Comparison of ENCODE assay signal across 8 cellular contexts in genomic region chr19:4183967-4184717, GRCh38. TPM values are rescaled to one million over a fixed set of nuclear protein-coding genes. Genes with fewer than 3 reads are reported as not detected.
DNase-seq lines count a peak whose midpoint lies in the region; ATAC-seq, FAIRE-seq and TF ChIP-seq lines count a peak whose summit lies in the region.

No MANE protein-coding gene starts in this region.

- H3K4me2 ChIP-seq in astrocyte (ENCODE audit: low read length) = no peak overlapping the region

- H3K36me3 Mint-ChIP-seq in activated CD8-positive, alpha-beta memory T cell treated with anti-CD3 and anti-CD28 coated beads, Interleukin-2, amount 10 ng/mL, durations not matched to agents 7 days and 5 days = peaks cover 9% of the 10 kb centered on the region
- peaks cover 2% of the 10 kb centered on the region for H3K36me3 Mint-ChIP-seq in astrocyte (ENCODE audit: low read depth, unreplicated experiment)
- peaks cover 18% of the 10 kb centered on the region for H3K36me3 Mint-ChIP-seq in stimulated activated memory B cell treated with anti-CD40 and anti-IgM and Interleukin-4, amounts not matched to agents 10 μg/mL and 1 μg/mL and 100 μg/mL, for 72 hours

- no peaks in the 10 kb centered on the region for H3K27me3 ChIP-seq in astrocyte (ENCODE audit: insufficient read depth, low read length)

- no peak overlapping the region for H3K9ac ChIP-seq in astrocyte (ENCODE audit: low read length)

- no peak overlapping the region for H3K27ac Mint-ChIP-seq in activated CD8-positive, alpha-beta memory T cell treated with anti-CD3 and anti-CD28 coated beads, Interleukin-2, amount 10 ng/mL, durations not matched to agents 7 days and 5 days
- no peak overlapping the region for H3K27ac Mint-ChIP-seq in astrocyte (ENCODE audit: unreplicated experiment)
- no peak overlapping the region for H3K27ac Mint-ChIP-seq in stimulated activated memory B cell treated with anti-CD40 and anti-IgM and Interleukin-4, amounts not matched to agents 10 μg/mL and 1 μg/mL and 100 μg/mL, for 72 hours

- DNase-seq in activated CD8-positive, alpha-beta memory T cell treated with anti-CD3 and anti-CD28 coated beads, Interleukin-2, amount 10 ng/mL, durations not matched to agents 7 days and 5 days = no peak
- DNase-seq in activated CD8-positive, alpha-beta memory T cell treated with anti-CD3 and anti-CD28 coated beads for 24 hours = no peak
- DNase-seq in NCI-H2196 (lab: John Stamatoyannopoulos, UW; ENCODE audit: unreplicated experiment) = peak; percentile 78
- DNase-seq in astrocyte (ENCODE audit: low read depth) = no peak
- DNase-seq in iPS-NIHi7 (ENCODE audit: extremely low spot score) = no peak
- DNase-seq in SKM-1 (lab: John Stamatoyannopoulos, UW; ENCODE audit: unreplicated experiment) = no peak
- DNase-seq in activated effector memory CD4-positive, alpha-beta T cell treated with Interleukin-2 at 50 U/mL for 16 hours = no peak

- no peak for TF ChIP-seq CTCF in astrocyte (IDR thresholded peaks at IDR 0.05; ENCODE audit: insufficient read depth, low read depth, low read length)

- no peaks in the 10 kb centered on the region for H3K9me3 ChIP-seq in astrocyte (ENCODE audit: insufficient read depth, low read depth, low read length)

- peaks cover 2% of the 10 kb centered on the region for H3K36me3 ChIP-seq in astrocyte (ENCODE audit: insufficient read depth, low read length)

- no peaks in the 10 kb centered on the region for H3K9me3 Mint-ChIP-seq in activated CD8-positive, alpha-beta memory T cell treated with anti-CD3 and anti-CD28 coated beads, Interleukin-2, amount 10 ng/mL, durations not matched to agents 7 days and 5 days (ENCODE audit: low read depth)
- no peaks in the 10 kb centered on the region for H3K9me3 Mint-ChIP-seq in astrocyte (ENCODE audit: unreplicated experiment)
- H3K9me3 Mint-ChIP-seq in stimulated activated memory B cell treated with anti-CD40 and anti-IgM and Interleukin-4, amounts not matched to agents 10 μg/mL and 1 μg/mL and 100 μg/mL, for 72 hours = no peaks in the 10 kb centered on the region

- peaks cover 19% of the 10 kb centered on the region for H3K79me2 ChIP-seq in astrocyte (ENCODE audit: insufficient read depth, low read length)

- no peak overlapping the region for H3K4me3 ChIP-seq in astrocyte (ENCODE audit: insufficient read depth, low read depth, low read length)

- H3K27ac ChIP-seq in astrocyte (ENCODE audit: low read depth, low read length) = no peak overlapping the region

- peaks cover 38% of the 10 kb centered on the region for H3K4me1 Mint-ChIP-seq in activated CD8-positive, alpha-beta memory T cell treated with anti-CD3 and anti-CD28 coated beads, Interleukin-2, amount 10 ng/mL, durations not matched to agents 7 days and 5 days
- peaks cover 2% of the 10 kb centered on the region for H3K4me1 Mint-ChIP-seq in astrocyte (ENCODE audit: low read depth, unreplicated experiment)
- peaks cover 58% of the 10 kb centered on the region for H3K4me1 Mint-ChIP-seq in stimulated activated memory B cell treated with anti-CD40 and anti-IgM and Interleukin-4, amounts not matched to agents 10 μg/mL and 1 μg/mL and 100 μg/mL, for 72 hours

- H3K27me3 Mint-ChIP-seq in activated CD8-positive, alpha-beta memory T cell treated with anti-CD3 and anti-CD28 coated beads, Interleukin-2, amount 10 ng/mL, durations not matched to agents 7 days and 5 days = no peaks in the 10 kb centered on the region
- peaks cover 9% of the 10 kb centered on the region for H3K27me3 Mint-ChIP-seq in astrocyte (ENCODE audit: low read depth, unreplicated experiment)
- peaks cover 6% of the 10 kb centered on the region for H3K27me3 Mint-ChIP-seq in stimulated activated memory B cell treated with anti-CD40 and anti-IgM and Interleukin-4, amounts not matched to agents 10 μg/mL and 1 μg/mL and 100 μg/mL, for 72 hours

- CTCF ChIA-PET in activated CD8-positive, alpha-beta memory T cell treated with anti-CD3 and anti-CD28 coated beads, Interleukin-2, amount 10 ng/mL, durations not matched to agents 7 days and 5 days (lab: Charles Lee) = interaction anchor here (0.8 to 0.9 kb wide), 3 partner anchors 55 to 519 kb away, joined by 3 read pairs; no protein-coding TSS in a partner anchor

- ATAC-seq in activated CD8-positive, alpha-beta memory T cell treated with anti-CD3 and anti-CD28 coated beads, Interleukin-2, amount 10 ng/mL, durations not matched to agents 7 days and 5 days = no peak
- no peak for ATAC-seq in stimulated activated memory B cell treated with anti-CD40 and anti-IgM and Interleukin-4, amounts not matched to agents 10 μg/mL and 1 μg/mL and 100 μg/mL, for 72 hours

- peaks cover 6% of the 10 kb centered on the region for H4K20me1 ChIP-seq in astrocyte (ENCODE audit: insufficient read depth, low read length)

- FAIRE-seq in astrocyte (lab: Jason Lieb, UNC) = no peak

- H2AFZ ChIP-seq in astrocyte (ENCODE audit: low read depth, low read length) = no peak overlapping the region

- no peaks in the 10 kb centered on the region for H3K4me1 ChIP-seq in astrocyte (ENCODE audit: insufficient read depth, low read length)

- peak overlapping the region; percentile 53 for H3K4me3 Mint-ChIP-seq in activated CD8-positive, alpha-beta memory T cell treated with anti-CD3 and anti-CD28 coated beads, Interleukin-2, amount 10 ng/mL, durations not matched to agents 7 days and 5 days
- peak overlapping the region; percentile 21 for H3K4me3 Mint-ChIP-seq in astrocyte (ENCODE audit: unreplicated experiment)
- H3K4me3 Mint-ChIP-seq in stimulated activated memory B cell treated with anti-CD40 and anti-IgM and Interleukin-4, amounts not matched to agents 10 μg/mL and 1 μg/mL and 100 μg/mL, for 72 hours = peak overlapping the region; percentile 16

RNA-seq across cellular contexts. Expression of gene ANKRD24, which starts 1.7 kb away (rescaled TPM):
- 1 to 10 TPM in 1 of 2 experiments, under 1 TPM in 1; 0.82 to 1.4 TPM for total RNA-seq in activated CD8-positive, alpha-beta memory T cell treated with anti-CD3 and anti-CD28 coated beads, Interleukin-2, amount 10 ng/mL, durations not matched to agents 7 days and 5 days
- 0.73 and 1.4 TPM in 2 replicates for total RNA-seq in astrocyte

RNA-seq across cellular contexts. Expression of gene SIRT6, which starts 1.8 kb away (rescaled TPM):
- total RNA-seq in activated CD8-positive, alpha-beta memory T cell treated with anti-CD3 and anti-CD28 coated beads, Interleukin-2, amount 10 ng/mL, durations not matched to agents 7 days and 5 days = 10 to 100 TPM; 37.5 to 37.8 TPM
- 26.0 and 29.2 TPM in 2 replicates for total RNA-seq in astrocyte

RNA-seq across cellular contexts. Expression of gene CREB3L3, which starts 30.7 kb away (rescaled TPM):
- total RNA-seq in activated CD8-positive, alpha-beta memory T cell treated with anti-CD3 and anti-CD28 coated beads, Interleukin-2, amount 10 ng/mL, durations not matched to agents 7 days and 5 days = under 1 TPM in 1 of 2 experiments, not detected in 1; 0.75 TPM
- not detected in 2 replicates for total RNA-seq in astrocyte

RNA-seq across cellular contexts. Expression of gene EBI3, which starts 45.2 kb away (rescaled TPM):
- 10 to 100 TPM in 1 of 2 experiments, 1 to 10 TPM in 1; 2.6 to 14.7 TPM for total RNA-seq in activated CD8-positive, alpha-beta memory T cell treated with anti-CD3 and anti-CD28 coated beads, Interleukin-2, amount 10 ng/mL, durations not matched to agents 7 days and 5 days
- 5.4 and 5.5 TPM in 2 replicates for total RNA-seq in astrocyte
